In genomic region chr17:13594762-13595697, GRCh38 we compare ENCODE assay signal across 7 cellular contexts. TPM values are rescaled to one million over a fixed set of nuclear protein-coding genes. Genes with fewer than 3 reads are reported as not detected.
DNase-seq lines count a peak whose midpoint lies in the region; ATAC-seq, FAIRE-seq and TF ChIP-seq lines count a peak whose summit lies in the region.

No MANE protein-coding gene starts in this region.

- FAIRE-seq in GM12891 (lab: Jason Lieb, UNC) = no peak

- H3K9me3 Mint-ChIP-seq in activated naive CD4-positive, alpha-beta T cell treated with anti-CD3 and anti-CD28 coated beads, Interleukin-2, amount 50 U/mL, for 72 hours = no peaks in the 10 kb centered on the region

- no peak overlapping the region for H3K4me3 ChIP-seq in Karpas-422 (ENCODE audit: low read length)

- no peaks in the 10 kb centered on the region for H3K9me3 ChIP-seq in Karpas-422 (ENCODE audit: low read length)

- H3K27ac Mint-ChIP-seq in activated naive CD4-positive, alpha-beta T cell treated with anti-CD3 and anti-CD28 coated beads, Interleukin-2, amount 50 U/mL, for 72 hours = peak overlapping the region; percentile 12 to 71

- no peak for TF ChIP-seq POLR2A in GM12891 (IDR thresholded peaks at IDR 0.05; ENCODE audit: low read depth, low read length)

- no peaks in the 10 kb centered on the region for H3K36me3 ChIP-seq in Karpas-422 (ENCODE audit: insufficient read depth, low read length)

- H3K9ac ChIP-seq in Karpas-422 (ENCODE audit: low read length) = no peak overlapping the region

- H3K27me3 ChIP-seq in Karpas-422 (ENCODE audit: low read length) = no peaks in the 10 kb centered on the region

- H3K79me2 ChIP-seq in Karpas-422 (ENCODE audit: low read length) = no peaks in the 10 kb centered on the region

- H3K4me1 ChIP-seq in Karpas-422 (ENCODE audit: low read length) = no peaks in the 10 kb centered on the region

- no peaks in the 10 kb centered on the region for H4K20me1 ChIP-seq in Karpas-422 (ENCODE audit: insufficient read depth, low read depth, low read length)

- no peak overlapping the region for H2AFZ ChIP-seq in Karpas-422 (ENCODE audit: low read length)

- no peaks in the 10 kb centered on the region for H3K9me2 ChIP-seq in Karpas-422 (replicated peaks; ENCODE audit: insufficient read depth, low read length)

- H3K27ac ChIP-seq in Karpas-422 (ENCODE audit: low read length) = no peak overlapping the region

- peak; percentile 32 for DNase-seq in GM12891 (ENCODE audit: insufficient read length, low spot score)
- peak; percentile 93 for DNase-seq in Karpas-422
- peak; percentile 76 for DNase-seq in SKM-1 treated with dmso at 0.1 percent for 144 hours (lab: John Stamatoyannopoulos, UW; ENCODE audit: unreplicated experiment)
- peak; percentile 62 to 85 for DNase-seq in activated naive CD4-positive, alpha-beta T cell treated with anti-CD3 and anti-CD28 coated beads, Interleukin-2, amount 50 U/mL, for 72 hours (ENCODE audit: low spot score in 2 of 2)
- no peak for DNase-seq in Right ventricle myocardium superior
- DNase-seq in pulmonary artery endothelial cell (ENCODE audit: low read depth, low spot score) = peak; percentile 19
- DNase-seq in COR-L47 (lab: John Stamatoyannopoulos, UW) = no peak

- H3K4me2 ChIP-seq in Karpas-422 (ENCODE audit: low read depth, low read length, poor library complexity, severe bottlenecking) = no peak overlapping the region

- peak; percentile 73 to 76 for ATAC-seq in activated naive CD4-positive, alpha-beta T cell treated with anti-CD3 and anti-CD28 coated beads, Interleukin-2, amount 50 U/mL, for 72 hours
- peak; percentile 91 for ATAC-seq in Right ventricle myocardium superior (ENCODE audit: poor library complexity)

- no peaks in the 10 kb centered on the region for H3K36me3 Mint-ChIP-seq in activated naive CD4-positive, alpha-beta T cell treated with anti-CD3 and anti-CD28 coated beads, Interleukin-2, amount 50 U/mL, for 72 hours

- intact Hi-C loops in Right ventricle myocardium superior (cut with DNase I) = loop anchor here (5.0 kb wide), 1 partner anchor 258 kb away; no protein-coding TSS in a partner anchor

TF ChIP-seq in GM12891, 5 proteins besides CTCF, POLR2A, EP300 and RAD21:
- TF ChIP-seq TAF1 (IDR thresholded peaks at IDR 0.05; ENCODE audit: low read depth, low read length) (no peak), SPI1 (IDR thresholded peaks at IDR 0.05; ENCODE audit: low read depth, low read length) (no peak), POLR2AphosphoS5 (IDR thresholded peaks at IDR 0.05; ENCODE audit: low read depth, low read length) (no peak), PAX5 (IDR thresholded peaks at IDR 0.05; ENCODE audit: insufficient read depth, low read length, severe bottlenecking) (no peak), POU2F2 (IDR thresholded peaks at IDR 0.05; ENCODE audit: low read depth, low read length) (no peak)

RNA-seq across cellular contexts. Expression of gene HS3ST3A1, which starts 6.7 kb away (rescaled TPM):
- not detected for polyA plus RNA-seq in GM12891 (2012; ENCODE audit: low read depth, missing spikeins)
- total RNA-seq in Karpas-422 (2014; rRNA removed; shearing (Covaris generic); ENCODE audit: low replicate concordance) = not detected in 2 replicates
- total RNA-seq in activated naive CD4-positive, alpha-beta T cell treated with anti-CD3 and anti-CD28 coated beads, Interleukin-2, amount 50 U/mL, for 72 hours = not detected
- total RNA-seq in Right ventricle myocardium superior (1.3 TPM), pulmonary artery endothelial cell (not detected in 2 replicates)

Comparison
In these comparisons a context has a peak if more than half of its experiments do, and no peak if none do; other contexts are left out.
1. DNase-seq: peak in GM12891 (single experiment), Karpas-422 (single experiment), SKM-1 treated with dmso at 0.1 percent for 144 hours (single experiment), activated naive CD4-positive, alpha-beta T cell treated with anti-CD3 and anti-CD28 coated beads, Interleukin-2, amount 50 U/mL, for 72 hours (2 of 2) and pulmonary artery endothelial cell (single experiment); none in Right ventricle myocardium superior (single experiment) and COR-L47 (single experiment).